In genomic region chrX:25442501-25442900, GRCh38 we compare ENCODE assay signal across 15 cellular contexts.
DNase-seq lines count a peak whose midpoint lies in the region; ATAC-seq and TF ChIP-seq lines count a peak whose summit lies in the region.
"Had no signal": no experiment of that assay in that cellular context is flagged by ENCODE, and none has a peak within 500 bp of the region (broad histone marks: within the 10 kb centered on the region; RNA-seq: fewer than 3 reads in every experiment).

No MANE protein-coding gene starts in this region.

- H3K27ac ChIP-seq in C4-2B (no peak overlapping the region), VCaP (no peak overlapping the region)
- H3K27ac ChIP-seq in CD4-positive, alpha-beta T cell (ENCODE audit: low read depth, low read length), result no peak overlapping the region
- H3K27ac ChIP-seq: skin epidermis had no signal

- H3K36me3 Mint-ChIP-seq in activated T-helper 1 cell treated with anti-CD3 and anti-CD28 coated beads, Interleukin-12 subunit alpha, Interleukin-12 subunit beta, Interleukin-2, Interleukin-4 antibody, amounts not matched to agents 30 ng/mL and 10 ng/mL and 1 ng/mL, durations not matched to agents 14 hours and 24 hours and 36 hours (ENCODE audit: low read depth), result no peaks in the 10 kb centered on the region
- no peaks in the 10 kb centered on the region for H3K36me3 Mint-ChIP-seq in CD4-positive, alpha-beta T cell (ENCODE audit: low read depth)
- H3K36me3 Mint-ChIP-seq: CD8-positive, alpha-beta memory T cell; natural killer cell had no signal

- no peaks in the 10 kb centered on the region for H3K9me3 ChIP-seq in HAP-1
- no peaks in the 10 kb centered on the region for H3K9me3 ChIP-seq in CD4-positive, alpha-beta T cell (ENCODE audit: control insufficient read depth, low read length)

- TF ChIP-seq POLR2A in GM18505 (IDR thresholded peaks at IDR 0.05; ENCODE audit: borderline replicate concordance, extremely low read depth, insufficient read depth, insufficient read length), result no peak

- H3K4me1 ChIP-seq in HAP-1, result no peaks in the 10 kb centered on the region

- no peaks in the 10 kb centered on the region for H3K4me1 Mint-ChIP-seq in activated T-helper 1 cell treated with anti-CD3 and anti-CD28 coated beads, Interleukin-12 subunit alpha, Interleukin-12 subunit beta, Interleukin-2, Interleukin-4 antibody, amounts not matched to agents 30 ng/mL and 10 ng/mL and 1 ng/mL, durations not matched to agents 14 hours and 24 hours and 36 hours (ENCODE audit: low read depth)
- H3K4me1 Mint-ChIP-seq in CD4-positive, alpha-beta T cell (ENCODE audit: low read depth), result no peaks in the 10 kb centered on the region
- H3K4me1 Mint-ChIP-seq: CD8-positive, alpha-beta memory T cell; natural killer cell had no signal

- no peaks in the 10 kb centered on the region for H3K9me3 Mint-ChIP-seq in activated T-helper 1 cell treated with anti-CD3 and anti-CD28 coated beads, Interleukin-12 subunit alpha, Interleukin-12 subunit beta, Interleukin-2, Interleukin-4 antibody, amounts not matched to agents 30 ng/mL and 10 ng/mL and 1 ng/mL, durations not matched to agents 14 hours and 24 hours and 36 hours
- H3K9me3 Mint-ChIP-seq in CD4-positive, alpha-beta T cell, result no peaks in the 10 kb centered on the region
- H3K9me3 Mint-ChIP-seq: CD8-positive, alpha-beta memory T cell had no signal

- no peak for ATAC-seq in GM18505 (IDR thresholded peaks at IDR 0.05; ENCODE audit: unreplicated experiment)
- ATAC-seq in CD4-positive, alpha-beta T cell (ENCODE audit: poor library complexity), result no peak
- ATAC-seq: natural killer cell, Right ventricle myocardium inferior had no signal

- H3K36me3 ChIP-seq in HAP-1 (replicated peaks) (no peaks in the 10 kb centered on the region), kidney epithelial cell (ENCODE audit: control insufficient read depth, insufficient read depth, low read length) (no peaks in the 10 kb centered on the region)

- H3K27me3 ChIP-seq in HAP-1 (ENCODE audit: low read depth) (peaks cover 2% of the 10 kb centered on the region), kidney epithelial cell (ENCODE audit: control insufficient read depth, insufficient read depth, low read length) (no peaks in the 10 kb centered on the region)
- no peaks in the 10 kb centered on the region for H3K27me3 ChIP-seq in CD4-positive, alpha-beta T cell (ENCODE audit: control insufficient read depth, insufficient read depth, low read length)

- TF ChIP-seq CTCF in C4-2B (conservative IDR thresholded peaks at IDR 0.05) (peak; percentile 62), VCaP (conservative IDR thresholded peaks at IDR 0.05) (peak; percentile 74), kidney epithelial cell (IDR thresholded peaks at IDR 0.05; ENCODE audit: insufficient read depth, low read length, poor library complexity, severe bottlenecking) (peak; percentile 47)
- TF ChIP-seq CTCF in CD4-positive, alpha-beta T cell (IDR thresholded peaks at IDR 0.05), result no peak

- H3K4me3 Mint-ChIP-seq in activated T-helper 1 cell treated with anti-CD3 and anti-CD28 coated beads, Interleukin-12 subunit alpha, Interleukin-12 subunit beta, Interleukin-2, Interleukin-4 antibody, amounts not matched to agents 30 ng/mL and 10 ng/mL and 1 ng/mL, durations not matched to agents 14 hours and 24 hours and 36 hours, result no peak overlapping the region
- no peak overlapping the region for H3K4me3 Mint-ChIP-seq in CD4-positive, alpha-beta T cell
- H3K4me3 Mint-ChIP-seq: CD8-positive, alpha-beta memory T cell; natural killer cell had no signal

- H3K27me3 Mint-ChIP-seq in activated T-helper 1 cell treated with anti-CD3 and anti-CD28 coated beads, Interleukin-12 subunit alpha, Interleukin-12 subunit beta, Interleukin-2, Interleukin-4 antibody, amounts not matched to agents 30 ng/mL and 10 ng/mL and 1 ng/mL, durations not matched to agents 14 hours and 24 hours and 36 hours (ENCODE audit: insufficient read depth), result no peaks in the 10 kb centered on the region
- no peaks in the 10 kb centered on the region for H3K27me3 Mint-ChIP-seq in CD4-positive, alpha-beta T cell
- H3K27me3 Mint-ChIP-seq: CD8-positive, alpha-beta memory T cell had no signal

- no peak overlapping the region for H3K27ac Mint-ChIP-seq in activated T-helper 1 cell treated with anti-CD3 and anti-CD28 coated beads, Interleukin-12 subunit alpha, Interleukin-12 subunit beta, Interleukin-2, Interleukin-4 antibody, amounts not matched to agents 30 ng/mL and 10 ng/mL and 1 ng/mL, durations not matched to agents 14 hours and 24 hours and 36 hours
- no peak overlapping the region for H3K27ac Mint-ChIP-seq in CD4-positive, alpha-beta T cell
- H3K27ac Mint-ChIP-seq: CD8-positive, alpha-beta memory T cell; natural killer cell had no signal

- CTCF ChIA-PET in CD4-positive, alpha-beta T cell (lab: Charles Lee), result no interaction called here

- H3K4me3 ChIP-seq in HAP-1, result no peak overlapping the region
- H3K4me3 ChIP-seq in kidney epithelial cell (ENCODE audit: low read depth, low read length), result no peak overlapping the region
- H3K4me3 ChIP-seq: skin epidermis had no signal

- POLR2A ChIA-PET in CD4-positive, alpha-beta T cell (lab: Charles Lee), result no interaction called here

- in situ Hi-C loops in HAP-1 (cut with MboI; ENCODE audit: low sequenced_read_pairs), result no loop called here

- intact Hi-C loops in activated T-helper 1 cell treated with anti-CD3 and anti-CD28 coated beads, Interleukin-12 subunit alpha, Interleukin-12 subunit beta, Interleukin-2, Interleukin-4 antibody, amounts not matched to agents 30 ng/mL and 10 ng/mL and 1 ng/mL, durations not matched to agents 14 hours and 24 hours and 36 hours (cut with micrococcal nuclease), result no loop called here
- intact Hi-C loops in CD4-positive, alpha-beta T cell (cut with DNase I, micrococcal nuclease), result no loop called here

- peak; percentile 13 to 34 for DNase-seq in HAP-1 (ENCODE audit: low spot score in 2 of 2)
- DNase-seq in kidney epithelial cell (ENCODE audit: low read depth), result no peak
- no peak for DNase-seq in activated T-helper 1 cell treated with anti-CD3 and anti-CD28 coated beads, Interleukin-12 subunit alpha, Interleukin-12 subunit beta, Interleukin-2, Interleukin-4 antibody, amounts not matched to agents 30 ng/mL and 10 ng/mL and 1 ng/mL, durations not matched to agents 14 hours and 24 hours and 36 hours (ENCODE audit: low spot score)
- no peak for DNase-seq in CD4-positive, alpha-beta T cell
- DNase-seq in GM03348 (ENCODE audit: low spot score), result no peak
- DNase-seq: activated gamma-delta T cell; CD8-positive, alpha-beta memory T cell; KG1; natural killer cell; NCI-H2171 had no signal

Comparison
In these comparisons a context has a peak if more than half of its experiments do, and no peak if none do; other contexts are left out.
1. DNase-seq: peak in HAP-1 (2 of 2); none in kidney epithelial cell (single experiment), activated T-helper 1 cell treated with anti-CD3 and anti-CD28 coated beads, Interleukin-12 subunit alpha, Interleukin-12 subunit beta, Interleukin-2, Interleukin-4 antibody, amounts not matched to agents 30 ng/mL and 10 ng/mL and 1 ng/mL, durations not matched to agents 14 hours and 24 hours and 36 hours (single experiment), CD4-positive, alpha-beta T cell (0 of 10) and GM03348 (single experiment).